Comparison of ENCODE assay signal across 16 cellular contexts in genomic region chr5:14182761-14183160, GRCh38. TPM values are rescaled to one million over a fixed set of nuclear protein-coding genes. Genes with fewer than 3 reads are reported as not detected.
DNase-seq lines count a peak whose midpoint lies in the region; ATAC-seq, FAIRE-seq and TF ChIP-seq lines count a peak whose summit lies in the region.
"Had no signal": no experiment of that assay in that cellular context is flagged by ENCODE, and none has a peak within 500 bp of the region (broad histone marks: within the 10 kb centered on the region; RNA-seq: fewer than 3 reads in every experiment).

No MANE protein-coding gene starts in this region.

- dilution Hi-C loops in endothelial cell of umbilical vein (cut with MboI; ENCODE audit: extremely low pct_ligation_motif_present, low sequenced_read_pairs), result no loop called here

- H4K20me1 ChIP-seq in endothelial cell of umbilical vein (replicated peaks; ENCODE audit: control insufficient read depth, extremely low read depth, insufficient read depth, low read length) (no peaks in the 10 kb centered on the region), osteoblast (ENCODE audit: insufficient read depth, low read length) (peaks cover 11% of the 10 kb centered on the region)

- H2AFZ ChIP-seq in endothelial cell of umbilical vein (ENCODE audit: low read depth, low read length), result no peak overlapping the region
- no peak overlapping the region for H2AFZ ChIP-seq in osteoblast (ENCODE audit: low read length)

- TF ChIP-seq POLR2A in endothelial cell of umbilical vein (IDR thresholded peaks at IDR 0.05; ENCODE audit: low read depth, low read length), result no peak

- no TSS peak for BruUV-seq in endothelial cell of umbilical vein (replicated peaks; lab: Mats Ljungman, UMichigan)

- H3K27ac ChIP-seq in left ventricle myocardium inferior (replicated peaks) (peak overlapping the region; percentile 69), endothelial cell of umbilical vein (ENCODE audit: insufficient read depth, low read depth, low read length) (peak overlapping the region; percentile 18), osteoblast (ENCODE audit: low read depth, low read length) (peak overlapping the region; percentile 91)
- H3K27ac ChIP-seq: KMS-11, neutrophil had no signal

- no peaks in the 10 kb centered on the region for H3K36me3 ChIP-seq in left ventricle myocardium inferior
- no peaks in the 10 kb centered on the region for H3K36me3 ChIP-seq in endothelial cell of umbilical vein (ENCODE audit: control insufficient read depth in 2 of 2, extremely low read depth in 1 of 2, insufficient read depth in 2 of 2, low read length in 2 of 2)
- H3K36me3 ChIP-seq in osteoblast (ENCODE audit: insufficient read depth, low read length), result no peaks in the 10 kb centered on the region
- H3K36me3 ChIP-seq: neutrophil had no signal

- intact Hi-C loops in left ventricle myocardium inferior (cut with micrococcal nuclease) (no loop called here), left cardiac atrium (cut with DNase I) (no loop called here), endothelial cell of umbilical vein (cut with micrococcal nuclease) (no loop called here)

- peaks cover 89% of the 10 kb centered on the region for H3K4me1 ChIP-seq in left ventricle myocardium inferior
- H3K4me1 ChIP-seq in endothelial cell of umbilical vein (ENCODE audit: control insufficient read depth, extremely low read depth, insufficient read depth, low read length), result peaks cover 56% of the 10 kb centered on the region
- peaks cover 85% of the 10 kb centered on the region for H3K4me1 ChIP-seq in osteoblast (ENCODE audit: insufficient read depth, low read length)

- no peaks in the 10 kb centered on the region for H3K9me1 ChIP-seq in endothelial cell of umbilical vein (replicated peaks; ENCODE audit: control insufficient read depth, extremely low read depth, insufficient read depth, low read length)

- no peak overlapping the region for H3K4me3 ChIP-seq in left ventricle myocardium inferior
- H3K4me3 ChIP-seq in endothelial cell of umbilical vein (replicated peaks in 1 of 3; ENCODE audit: insufficient read depth in 1 of 3, low read depth in 1 of 3, low read length in 3 of 3), result no peak overlapping the region
- H3K4me3 ChIP-seq in osteoblast (ENCODE audit: insufficient read depth, low read length), result no peak overlapping the region

- no peak overlapping the region for H3K4me2 ChIP-seq in endothelial cell of umbilical vein (ENCODE audit: insufficient read depth, low read length)
- peak overlapping the region; percentile 59 for H3K4me2 ChIP-seq in osteoblast (ENCODE audit: insufficient read depth, low read length)
- H3K4me2 ChIP-seq: KMS-11 had no signal

- no peak for FAIRE-seq in endothelial cell of umbilical vein (lab: Jason Lieb, UNC)

- no peak overlapping the region for H3K9ac ChIP-seq in endothelial cell of umbilical vein (replicated peaks; ENCODE audit: extremely low read depth, insufficient read depth, low read length)
- H3K9ac ChIP-seq: KMS-11 had no signal

- H3K9me3 ChIP-seq in left ventricle myocardium inferior (replicated peaks) (no peaks in the 10 kb centered on the region), endothelial cell of umbilical vein (replicated peaks; ENCODE audit: control insufficient read depth, insufficient read depth, low read length) (no peaks in the 10 kb centered on the region), osteoblast (ENCODE audit: low read depth, low read length) (no peaks in the 10 kb centered on the region)
- H3K9me3 ChIP-seq: neutrophil had no signal

- H3K27me3 ChIP-seq in left ventricle myocardium inferior (ENCODE audit: low read depth), result no peaks in the 10 kb centered on the region
- H3K27me3 ChIP-seq in endothelial cell of umbilical vein (ENCODE audit: control insufficient read depth in 2 of 2, insufficient read depth in 2 of 2, low read length in 2 of 2), result no peaks in the 10 kb centered on the region
- H3K27me3 ChIP-seq in osteoblast (ENCODE audit: insufficient read depth, low read length), result no peaks in the 10 kb centered on the region
- H3K27me3 ChIP-seq: neutrophil had no signal

- no peak for ATAC-seq in left cardiac atrium
- no peak for ATAC-seq in HG02623 (IDR thresholded peaks at IDR 0.05; ENCODE audit: unreplicated experiment)
- ATAC-seq: activated CD4-positive, CD25-positive, alpha-beta regulatory T cell treated with anti-CD3 and anti-CD28 coated beads, Interleukin-2, amount 50 U/mL, for 24 hours; activated naive CD8-positive, alpha-beta T cell treated with anti-CD3 and anti-CD28 coated beads, Interleukin-2, amount 50 U/mL, for 24 hours had no signal

- POLR2A ChIA-PET in endothelial cell of umbilical vein (lab: Charles Lee), result no interaction called here

- CTCF ChIA-PET in endothelial cell of umbilical vein (lab: Charles Lee), result interaction anchor here (0.8 to 1.3 kb wide), 5 partner anchors 15 to 87 kb away, joined by 3 to 5 read pairs (median 4); no protein-coding TSS in a partner anchor

- DNase-seq in left ventricle myocardium inferior (no peak), left cardiac atrium (no peak), endothelial cell of umbilical vein (ENCODE audit: low read depth, low spot score) (no peak), osteoblast (ENCODE audit: insufficient read length, low spot score, missing footprints) (no peak), medulla oblongata (ENCODE audit: extremely low spot score) (no peak), epidermal melanocyte (ENCODE audit: insufficient read length, low spot score) (no peak), NCI-H82 treated with DMSO at 0.1 percent for 48 hours (lab: John Stamatoyannopoulos, UW; ENCODE audit: unreplicated experiment) (no peak)
- DNase-seq: activated naive CD8-positive, alpha-beta T cell treated with anti-CD3 and anti-CD28 coated beads, Interleukin-2, amount 50 U/mL, for 24 hours; activated T-cell treated with anti-CD3 and anti-CD28 coated beads, Interleukin-2, amount 50 U/mL, for 1 hour; DMS153; NCI-H146; NK-92 treated with Interleukin-12 subunit alpha and Interleukin-12 subunit beta, amount 100 ng/mL, for 24 hours had no signal

- TF ChIP-seq CTCF in left ventricle myocardium inferior (IDR thresholded peaks at IDR 0.05; ENCODE audit: borderline replicate concordance), result no peak
- no peak for TF ChIP-seq CTCF in endothelial cell of umbilical vein (IDR thresholded peaks at IDR 0.05; ENCODE audit: extremely low read depth in 1 of 2, insufficient read depth in 1 of 2, low read depth in 1 of 2, low read length in 2 of 2)
- TF ChIP-seq CTCF in osteoblast (IDR thresholded peaks at IDR 0.05; ENCODE audit: extremely low read depth, low read depth, low read length), result no peak

- H3K79me2 ChIP-seq in endothelial cell of umbilical vein (ENCODE audit: control insufficient read depth, insufficient read depth, low read length) (peaks cover 99% of the 10 kb centered on the region), osteoblast (ENCODE audit: insufficient read depth, low read length) (peaks cover 92% of the 10 kb centered on the region)

TF ChIP-seq in endothelial cell of umbilical vein, 7 proteins besides CTCF, POLR2A, EP300 and RAD21:
- TF ChIP-seq MYC (IDR thresholded peaks at IDR 0.05; ENCODE audit: low read depth, low read length), result no peak
- TF ChIP-seq GATA2 (IDR thresholded peaks at IDR 0.05; ENCODE audit: insufficient read depth, insufficient read length, low read depth, low read length), result no peak
- no peak for TF ChIP-seq FOS (IDR thresholded peaks at IDR 0.05; ENCODE audit: borderline replicate concordance, insufficient read depth, low read length)
- no peak for TF ChIP-seq JUN (IDR thresholded peaks at IDR 0.05; ENCODE audit: borderline replicate concordance, insufficient read depth, insufficient read length, low read depth)
- no peak for TF ChIP-seq POLR2AphosphoS5 (IDR thresholded peaks at IDR 0.05; ENCODE audit: insufficient read depth, low read depth, low read length)
- TF ChIP-seq, protein P1, sequence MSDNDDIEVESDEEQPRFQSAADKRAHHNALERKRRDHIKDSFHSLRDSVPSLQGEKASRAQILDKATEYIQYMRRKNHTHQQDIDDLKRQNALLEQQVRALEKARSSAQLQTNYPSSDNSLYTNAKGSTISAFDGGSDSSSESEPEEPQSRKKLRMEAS (IDR thresholded peaks at IDR 0.05; ENCODE audit: insufficient read depth, insufficient read length), result no peak
- no peak for TF ChIP-seq EZH2 (IDR thresholded peaks at IDR 0.05; ENCODE audit: borderline replicate concordance, low read depth, low read length, severe bottlenecking)

RNA-seq across cellular contexts. Expression of gene TRIO, which starts 39.6 kb away (rescaled TPM):
- total RNA-seq in left ventricle myocardium inferior (52.8 TPM), left cardiac atrium (10 to 100 TPM; 50.4 to 60.8 TPM), endothelial cell of umbilical vein (242 and 248 TPM in 2 replicates), osteoblast (246 and 274 TPM in 2 replicates)
- 78.8 and 82.9 TPM in 2 replicates for polyA plus RNA-seq in endothelial cell of umbilical vein
- polyA plus RNA-seq in endothelial cell of umbilical vein (2011; cell fraction: cytosol; rRNA removed), result 78.5 and 80.6 TPM in 2 replicates
- 578 and 654 TPM in 2 replicates for polyA plus RNA-seq in endothelial cell of umbilical vein (2011; cell fraction: nucleus; rRNA removed)
- polyA plus RNA-seq in endothelial cell of umbilical vein (2012), result 97.7 and 123 TPM in 2 replicates
- polyA minus RNA-seq in endothelial cell of umbilical vein, result 717 and 753 TPM in 2 replicates
- polyA minus RNA-seq in endothelial cell of umbilical vein (2011; cell fraction: cytosol; rRNA and poly(A)+ RNA removed), result 58.8 TPM
- 902 and 1,116 TPM in 2 replicates for polyA minus RNA-seq in endothelial cell of umbilical vein (2011; cell fraction: nucleus; rRNA and poly(A)+ RNA removed)

Comparison
In these comparisons a context has a peak if more than half of its experiments do, and no peak if none do; other contexts are left out.
1. H3K27ac ChIP-seq: peak in every context shown above with its lines; median percentile 91 in osteoblast; 69 in left ventricle myocardium inferior; 18 in endothelial cell of umbilical vein.